Comparison of ENCODE assay signal across 18 cellular contexts in genomic region chrX:41312786-41313185, GRCh38. TPM values are rescaled to one million over a fixed set of nuclear protein-coding genes. Genes with fewer than 3 reads are reported as not detected.
DNase-seq lines count a peak whose midpoint lies in the region; ATAC-seq and TF ChIP-seq lines count a peak whose summit lies in the region.
"Had no signal": no experiment of that assay in that cellular context is flagged by ENCODE, and none has a peak within 500 bp of the region (broad histone marks: within the 10 kb centered on the region; RNA-seq: fewer than 3 reads in every experiment).

No MANE protein-coding gene starts in this region.

- no peak for DNase-seq in activated T-cell treated with anti-CD3 and anti-CD28 coated beads, Interleukin-2, amount 50 U/mL, for 72 hours
- DNase-seq in activated T-cell treated with anti-CD3 and anti-CD28 coated beads, Interleukin-2, amount 50 U/mL, for 48 hours, result no peak
- DNase-seq in HEK293T (ENCODE audit: extremely low spot score), result no peak
- DNase-seq in osteoblast (ENCODE audit: insufficient read length, low spot score, missing footprints), result peak; percentile 4
- no peak for DNase-seq in iPS-NIHi11 (ENCODE audit: low spot score)
- no peak for DNase-seq in OCI-LY7 (ENCODE audit: low spot score)
- DNase-seq: Calu3; CD8-positive, alpha-beta T cell; DMS79 treated with DMSO at 0.1 percent for 48 hours; GF-D8; GOT3; H7 had no signal

- peaks cover 12% of the 10 kb centered on the region for H3K4me1 Mint-ChIP-seq in activated T-cell treated with anti-CD3 and anti-CD28 coated beads, Interleukin-2, amount 50 U/mL, for 72 hours (ENCODE audit: low read depth)
- H3K4me1 Mint-ChIP-seq: B cell had no signal

- H3K36me3 ChIP-seq in KMS-11 (ENCODE audit: insufficient read depth) (no peaks in the 10 kb centered on the region), osteoblast (ENCODE audit: insufficient read depth, low read length) (no peaks in the 10 kb centered on the region), OCI-LY7 (ENCODE audit: insufficient read depth, low read length) (no peaks in the 10 kb centered on the region)
- H3K36me3 ChIP-seq: BLaER1 treated with 17β-estradiol and CSF1 and Interleukin-3, amounts not matched to agents 10 nM and 100 nM had no signal

- no peaks in the 10 kb centered on the region for H3K9me2 ChIP-seq in OCI-LY7 (ENCODE audit: insufficient read depth, low read length)

- H3K27ac ChIP-seq in KMS-11 (peak overlapping the region; percentile 95; the same call in 1 of the 2 replicates), osteoblast (ENCODE audit: low read depth, low read length) (no peak overlapping the region), OCI-LY7 (ENCODE audit: low read depth, low read length, poor library complexity, severe bottlenecking) (no peak overlapping the region)
- H3K27ac ChIP-seq: BLaER1 treated with 17β-estradiol and CSF1 and Interleukin-3, amounts not matched to agents 10 nM and 100 nM; HL-60 had no signal

- H3K27me3 Mint-ChIP-seq in activated T-cell treated with anti-CD3 and anti-CD28 coated beads, Interleukin-2, amount 50 U/mL, for 72 hours (ENCODE audit: low read depth), result no peaks in the 10 kb centered on the region
- H3K27me3 Mint-ChIP-seq: B cell had no signal

- ATAC-seq in activated T-cell treated with anti-CD3 and anti-CD28 coated beads, Interleukin-2, amount 50 U/mL, for 72 hours (replicated peaks in 1 of 2), result peak; percentile 78 to 84
- no peak for ATAC-seq in HG03196 (IDR thresholded peaks at IDR 0.05; ENCODE audit: unreplicated experiment)
- ATAC-seq: CD8-positive, alpha-beta T cell; HCT116 had no signal

- no peak overlapping the region for H3K4me3 Mint-ChIP-seq in activated T-cell treated with anti-CD3 and anti-CD28 coated beads, Interleukin-2, amount 50 U/mL, for 72 hours
- H3K4me3 Mint-ChIP-seq: B cell; CD8-positive, alpha-beta T cell had no signal

- H3K27ac Mint-ChIP-seq in activated T-cell treated with anti-CD3 and anti-CD28 coated beads, Interleukin-2, amount 50 U/mL, for 72 hours, result no peak overlapping the region
- H3K27ac Mint-ChIP-seq: B cell; CD8-positive, alpha-beta T cell had no signal

- CTCF ChIA-PET in HEK293T (lab: Yijun Ruan, JAX), result interaction anchor here (0.6 kb wide), 1 partner anchor 12 kb away, joined by 3 read pairs; no protein-coding TSS in a partner anchor
- CTCF ChIA-PET in OCI-LY7 (lab: Charles Lee; ENCODE audit: unreplicated experiment), result no interaction called here

- H3K9me3 ChIP-seq in osteoblast (ENCODE audit: low read depth, low read length) (no peaks in the 10 kb centered on the region), OCI-LY7 (ENCODE audit: low read length) (no peaks in the 10 kb centered on the region)

- no peaks in the 10 kb centered on the region for H3K79me2 ChIP-seq in KMS-11 (ENCODE audit: insufficient read depth, low read depth)
- H3K79me2 ChIP-seq in osteoblast (ENCODE audit: insufficient read depth, low read length), result no peaks in the 10 kb centered on the region
- H3K79me2 ChIP-seq in OCI-LY7 (ENCODE audit: insufficient read depth, low read depth, low read length), result no peaks in the 10 kb centered on the region

- POLR2A ChIA-PET in HEK293T (lab: Yijun Ruan, JAX) (interaction anchor here (1.5 kb wide), 1 partner anchor 21 kb away, joined by 5 read pairs; the partner anchor contains the start of gene DDX3X), OCI-LY7 (lab: Charles Lee) (no interaction called here)

- H3K4me2 ChIP-seq in KMS-11 (no peak overlapping the region), osteoblast (ENCODE audit: insufficient read depth, low read length) (no peak overlapping the region), OCI-LY7 (ENCODE audit: low read length) (no peak overlapping the region)
- H3K4me2 ChIP-seq: BLaER1 treated with 17β-estradiol and CSF1 and Interleukin-3, amounts not matched to agents 10 nM and 100 nM had no signal

- no peaks in the 10 kb centered on the region for H3K9me3 Mint-ChIP-seq in activated T-cell treated with anti-CD3 and anti-CD28 coated beads, Interleukin-2, amount 50 U/mL, for 72 hours
- H3K9me3 Mint-ChIP-seq: CD8-positive, alpha-beta T cell had no signal

- TF ChIP-seq CTCF in KMS-11 (conservative IDR thresholded peaks at IDR 0.05; ENCODE audit: low read depth, low read length) (no peak), osteoblast (IDR thresholded peaks at IDR 0.05; ENCODE audit: extremely low read depth, low read depth, low read length) (no peak), OCI-LY7 (conservative IDR thresholded peaks at IDR 0.05; ENCODE audit: low read length) (no peak)

- intact Hi-C loops in OCI-LY7 (cut with micrococcal nuclease; ENCODE audit: unreplicated experiment), result no loop called here

- H3K36me3 Mint-ChIP-seq in activated T-cell treated with anti-CD3 and anti-CD28 coated beads, Interleukin-2, amount 50 U/mL, for 72 hours (ENCODE audit: insufficient read depth in 2 of 2), result no peaks in the 10 kb centered on the region
- H3K36me3 Mint-ChIP-seq: CD8-positive, alpha-beta T cell had no signal

- BruUV-seq in OCI-LY7 (replicated peaks; lab: Mats Ljungman, UMichigan), result no TSS peak

- H2AFZ ChIP-seq in KMS-11 (ENCODE audit: low read depth), result no peak overlapping the region
- H2AFZ ChIP-seq in osteoblast (ENCODE audit: low read length), result no peak overlapping the region
- no peak overlapping the region for H2AFZ ChIP-seq in OCI-LY7 (ENCODE audit: low read length)

- H3K4me1 ChIP-seq in KMS-11 (ENCODE audit: low read depth, poor library complexity, severe bottlenecking) (peaks cover 37% of the 10 kb centered on the region), osteoblast (ENCODE audit: insufficient read depth, low read length) (peaks cover 17% of the 10 kb centered on the region), OCI-LY7 (ENCODE audit: insufficient read depth, low read length, poor library complexity, severe bottlenecking) (no peaks in the 10 kb centered on the region)

- H3K27me3 ChIP-seq in KMS-11 (ENCODE audit: insufficient read depth, low read depth) (no peaks in the 10 kb centered on the region), osteoblast (ENCODE audit: insufficient read depth, low read length) (no peaks in the 10 kb centered on the region)
- H3K27me3 ChIP-seq: BLaER1 treated with 17β-estradiol and CSF1 and Interleukin-3, amounts not matched to agents 10 nM and 100 nM had no signal

- no peak overlapping the region for H3K4me3 ChIP-seq in KMS-11 (IDR thresholded peaks at IDR 0.05; ENCODE audit: insufficient read depth, low read depth, low read length)
- no peak overlapping the region for H3K4me3 ChIP-seq in osteoblast (ENCODE audit: insufficient read depth, low read length)
- no peak overlapping the region for H3K4me3 ChIP-seq in OCI-LY7 (ENCODE audit: low read depth, low read length, poor library complexity, severe bottlenecking)
- H3K4me3 ChIP-seq: BLaER1 treated with 17β-estradiol and CSF1 and Interleukin-3, amounts not matched to agents 10 nM and 100 nM had no signal

- no peak overlapping the region for H3K9ac ChIP-seq in KMS-11
- H3K9ac ChIP-seq: BLaER1 treated with 17β-estradiol and CSF1 and Interleukin-3, amounts not matched to agents 10 nM and 100 nM had no signal

- H4K20me1 ChIP-seq in KMS-11 (ENCODE audit: insufficient read depth) (no peaks in the 10 kb centered on the region), osteoblast (ENCODE audit: insufficient read depth, low read length) (no peaks in the 10 kb centered on the region), OCI-LY7 (ENCODE audit: insufficient read depth, low read length) (no peaks in the 10 kb centered on the region)
- H4K20me1 ChIP-seq: BLaER1 treated with 17β-estradiol and CSF1 and Interleukin-3, amounts not matched to agents 10 nM and 100 nM had no signal

TF ChIP-seq in HEK293T, 16 proteins besides CTCF, POLR2A, EP300 and RAD21:
- 0 out of 2 replicates have a peak, but pooled peaks have one; percentile 33 for TF ChIP-seq ZNF384 (IDR thresholded peaks at IDR 0.05)
- TF ChIP-seq LEF1 (IDR thresholded peaks at IDR 0.05; ENCODE audit: borderline replicate concordance), result no peak

RNA-seq across cellular contexts. Expression of gene DDX3X, which starts 21.2 kb away (rescaled TPM):
- 100 to 1,000 TPM; 251 to 419 TPM for total RNA-seq in activated T-cell treated with anti-CD3 and anti-CD28 coated beads, Interleukin-2, amount 50 U/mL, for 72 hours
- total RNA-seq in osteoblast, result 160 and 203 TPM in 2 replicates
- total RNA-seq in OCI-LY7 (2014; rRNA removed; shearing (Covaris generic)), result 69.6 and 75.1 TPM in 2 replicates
- total RNA-seq in OCI-LY7 (2022), result 85.0 and 96.4 TPM in 2 replicates
